In the genomic region with DNA sequence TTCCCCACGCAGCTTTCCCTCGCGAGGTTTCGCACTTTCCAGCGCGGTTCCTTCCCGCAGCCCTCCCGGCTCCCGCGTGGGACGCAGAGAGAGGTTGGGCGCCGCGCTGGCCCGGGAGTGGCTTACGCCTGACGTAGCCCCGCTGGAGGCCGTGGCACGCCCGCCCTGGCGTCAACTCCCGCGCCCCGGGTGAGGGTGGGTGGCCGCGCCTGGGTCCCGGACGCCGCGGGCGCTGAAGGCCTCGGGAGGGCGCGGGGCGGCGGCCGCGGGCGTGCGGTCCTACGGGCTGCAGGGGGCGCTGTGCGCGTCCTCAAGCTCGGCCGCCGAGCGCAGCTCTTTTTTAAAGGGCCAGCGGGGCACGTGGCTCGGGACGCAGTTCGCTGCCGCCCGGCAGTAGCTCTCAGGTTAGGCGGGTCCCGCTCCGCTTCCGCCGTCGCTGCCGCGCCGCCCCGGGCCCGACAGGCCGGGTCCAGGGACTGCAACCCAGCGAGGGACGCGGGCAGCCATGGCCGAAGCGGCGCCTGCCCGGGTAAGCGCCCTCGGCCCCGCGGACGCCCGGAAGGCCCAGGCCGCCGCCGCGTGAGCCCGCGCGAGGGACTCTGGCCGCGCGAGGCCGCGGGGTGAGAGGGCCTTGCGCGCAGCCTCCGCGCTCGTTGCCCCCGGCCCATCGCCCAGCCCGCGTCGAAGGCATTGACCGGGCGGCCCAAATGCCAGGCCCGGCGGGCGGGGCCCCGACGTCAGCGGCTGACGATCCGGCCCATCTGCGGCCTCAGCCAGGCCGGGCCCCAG, we compare ENCODE assay signal across 1 cellular context.
A peak's percentile ranks its signal among the peaks of the same experiment; 100 is the strongest.
TF ChIP-seq lines count a peak whose summit lies in the region.

A gene (plus strand): TSS at position 368 of the 789 bp plus-strand sequence. CDS start 138 bp downstream, at position 506.

TF ChIP-seq in IMR-90, 13 proteins besides CTCF, POLR2A, EP300 and RAD21:
- TF ChIP-seq CEBPB (IDR thresholded peaks at IDR 0.05; ENCODE audit: low read depth, low read length) (no peak), RCOR1 (IDR thresholded peaks at IDR 0.05; ENCODE audit: insufficient replicate concordance, low read length) (no peak), SMC3 (IDR thresholded peaks at IDR 0.05; ENCODE audit: low read depth, low read length) (peak; percentile 24; the same call in 1 of the 2 replicates), BHLHE40 (IDR thresholded peaks at IDR 0.05; ENCODE audit: low read depth, low read length) (peak; percentile 59), NFE2L2 (IDR thresholded peaks at IDR 0.05; ENCODE audit: low read depth, low read length) (no peak), MAZ (IDR thresholded peaks at IDR 0.05; ENCODE audit: borderline replicate concordance, low read depth, low read length) (peak; percentile 62; the same call in 1 of the 2 replicates), MAFK (IDR thresholded peaks at IDR 0.05; ENCODE audit: low read depth, low read length) (no peak), FOS (IDR thresholded peaks at IDR 0.05; ENCODE audit: low read depth, low read length) (no peak), MXI1 (IDR thresholded peaks at IDR 0.05; ENCODE audit: borderline replicate concordance, low read depth, low read length) (peak; percentile 77; the same call in 1 of the 2 replicates), RFX5 (IDR thresholded peaks at IDR 0.05; ENCODE audit: low read depth, low read length) (no peak), CHD1 (IDR thresholded peaks at IDR 0.05; ENCODE audit: low read depth, low read length) (no peak)
- TF ChIP-seq, protein P1, sequence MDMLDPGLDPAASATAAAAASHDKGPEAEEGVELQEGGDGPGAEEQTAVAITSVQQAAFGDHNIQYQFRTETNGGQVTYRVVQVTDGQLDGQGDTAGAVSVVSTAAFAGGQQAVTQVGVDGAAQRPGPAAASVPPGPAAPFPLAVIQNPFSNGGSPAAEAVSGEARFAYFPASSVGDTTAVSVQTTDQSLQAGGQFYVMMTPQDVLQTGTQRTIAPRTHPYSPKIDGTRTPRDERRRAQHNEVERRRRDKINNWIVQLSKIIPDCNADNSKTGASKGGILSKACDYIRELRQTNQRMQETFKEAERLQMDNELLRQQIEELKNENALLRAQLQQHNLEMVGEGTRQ (IDR thresholded peaks at IDR 0.05; ENCODE audit: low read depth, low read length), result peak; percentile 82
- TF ChIP-seq, protein P2, sequence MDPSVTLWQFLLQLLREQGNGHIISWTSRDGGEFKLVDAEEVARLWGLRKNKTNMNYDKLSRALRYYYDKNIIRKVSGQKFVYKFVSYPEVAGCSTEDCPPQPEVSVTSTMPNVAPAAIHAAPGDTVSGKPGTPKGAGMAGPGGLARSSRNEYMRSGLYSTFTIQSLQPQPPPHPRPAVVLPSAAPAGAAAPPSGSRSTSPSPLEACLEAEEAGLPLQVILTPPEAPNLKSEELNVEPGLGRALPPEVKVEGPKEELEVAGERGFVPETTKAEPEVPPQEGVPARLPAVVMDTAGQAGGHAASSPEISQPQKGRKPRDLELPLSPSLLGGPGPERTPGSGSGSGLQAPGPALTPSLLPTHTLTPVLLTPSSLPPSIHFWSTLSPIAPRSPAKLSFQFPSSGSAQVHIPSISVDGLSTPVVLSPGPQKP (IDR thresholded peaks at IDR 0.05; ENCODE audit: borderline replicate concordance, low read depth, low read length), result no peak
TF ChIP-seq in IMR-90: peak in this region for 5.
